ENCODE assay signal across 23 cellular contexts in genomic region chr20:50429412-50429811, GRCh38.
"Had no signal": no experiment of that assay in that cellular context is flagged by ENCODE, and none has a peak within 500 bp of the region (broad histone marks: within the 10 kb centered on the region; RNA-seq: fewer than 3 reads in every experiment).

No MANE protein-coding gene starts in this region.

- H3K36me3 ChIP-seq: brain microvascular endothelial cell, left lung, tibial nerve, uterus had no signal

- H3K4me3 Mint-ChIP-seq: activated B cell treated with CpG ODN at 0.5 μM for 24 hours; activated naive CD4-positive, alpha-beta T cell treated with anti-CD3 and anti-CD28 coated beads for 36 hours; activated naive CD8-positive, alpha-beta T cell treated with anti-CD3 and anti-CD28 coated beads, Interleukin-2, amount 50 U/mL, for 24 hours; activated T-cell treated with anti-CD3 and anti-CD28 coated beads, Interleukin-2, amount 50 U/mL, for 4 hours; memory B cell; naive B cell; T-cell had no signal

- H3K9me3 ChIP-seq: left lung, mucosa of descending colon, tibial nerve, uterus had no signal

- H3K4me3 ChIP-seq: left lung, mucosa of descending colon, tibial nerve, uterus had no signal

- H3K4me1 ChIP-seq: uterus had no signal

- H3K27ac Mint-ChIP-seq: activated B cell treated with CpG ODN at 0.5 μM for 24 hours; activated naive CD4-positive, alpha-beta T cell treated with anti-CD3 and anti-CD28 coated beads for 36 hours; activated naive CD8-positive, alpha-beta T cell treated with anti-CD3 and anti-CD28 coated beads, Interleukin-2, amount 50 U/mL, for 24 hours; memory B cell; naive B cell; T-cell had no signal

- H3K9me3 Mint-ChIP-seq: activated B cell treated with CpG ODN at 0.5 μM for 24 hours; activated naive CD4-positive, alpha-beta T cell treated with anti-CD3 and anti-CD28 coated beads for 36 hours; activated naive CD8-positive, alpha-beta T cell treated with anti-CD3 and anti-CD28 coated beads, Interleukin-2, amount 50 U/mL, for 24 hours; activated T-cell treated with anti-CD3 and anti-CD28 coated beads, Interleukin-2, amount 50 U/mL, for 4 hours; memory B cell; T-cell had no signal

- H3K4me1 Mint-ChIP-seq: activated B cell treated with CpG ODN at 0.5 μM for 24 hours; activated naive CD8-positive, alpha-beta T cell treated with anti-CD3 and anti-CD28 coated beads, Interleukin-2, amount 50 U/mL, for 24 hours; naive B cell; T-cell had no signal

- H3K27me3 ChIP-seq: brain microvascular endothelial cell, left lung, tibial nerve, uterus had no signal

- ATAC-seq: activated naive CD8-positive, alpha-beta T cell treated with anti-CD3 and anti-CD28 coated beads, Interleukin-2, amount 50 U/mL, for 24 hours; activated T-cell treated with anti-CD3 and anti-CD28 coated beads, Interleukin-2, amount 50 U/mL, for 4 hours; left lung; mucosa of descending colon; SK-N-SH treated with all-trans-retinoic acid at 6 μM for 48 hours; stimulated activated naive CD8-positive, alpha-beta T cell treated with anti-CD3 and anti-CD28 coated beads, Interleukin-15, Interleukin-2, amounts not matched to agents 100 U/mL and 50 U/mL, for 24 hours; T-cell had no signal

- H3K27ac ChIP-seq: brain microvascular endothelial cell, left lung, uterus had no signal

- DNase-seq: activated B cell treated with CpG ODN at 0.5 μM for 24 hours; activated CD4-positive, alpha-beta T cell treated with anti-CD3 and anti-CD28 coated beads, Interleukin-2, amount 50 U/mL, for 1 hour; activated CD8-positive, alpha-beta memory T cell treated with anti-CD3 and anti-CD28 coated beads, Interleukin-2, amount 50 U/mL, for 4 hours; activated naive CD4-positive, alpha-beta T cell treated with anti-CD3 and anti-CD28 coated beads for 36 hours; activated naive CD8-positive, alpha-beta T cell treated with anti-CD3 and anti-CD28 coated beads, Interleukin-2, amount 50 U/mL, for 24 hours; activated T-cell treated with anti-CD3 and anti-CD28 coated beads, Interleukin-2, amount 50 U/mL, for 4 hours; aorta; brain microvascular endothelial cell; cerebellar nuclear complex; cortex of kidney; effector CD4-positive, alpha-beta T cell; foreskin melanocyte; left lung; mucosa of descending colon; naive B cell; stimulated activated CD4-positive, alpha-beta T cell treated with anti-CD3 and anti-CD28 coated beads, Interleukin-2, amount 100 ng/mL, for 24 hours; stimulated activated naive CD8-positive, alpha-beta T cell treated with anti-CD3 and anti-CD28 coated beads, Interleukin-15, Interleukin-2, amounts not matched to agents 100 U/mL and 50 U/mL, for 24 hours; substantia nigra; T-cell; uterus had no signal

- H3K36me3 Mint-ChIP-seq: memory B cell, naive B cell, T-cell had no signal
